24 cellular contexts compared by ENCODE assay signal in genomic region chr3:197104738-197105137, GRCh38.
"Had no signal": no experiment of that assay in that cellular context is flagged by ENCODE, and none has a peak within 500 bp of the region (broad histone marks: within the 10 kb centered on the region; RNA-seq: fewer than 3 reads in every experiment).

No MANE protein-coding gene starts in this region.

- H3K9me3 ChIP-seq: MG63 had no signal

- ATAC-seq: activated CD8-positive, alpha-beta memory T cell treated with anti-CD3 and anti-CD28 coated beads, Interleukin-2, amount 10 ng/mL, durations not matched to agents 7 days and 5 days; activated naive CD4-positive, alpha-beta T cell treated with anti-CD3 and anti-CD28 coated beads, Interleukin-2, amount 50 U/mL, for 72 hours; T-helper 17 cell; WTC11 had no signal

- H3K27me3 Mint-ChIP-seq: activated CD4-positive, alpha-beta T cell treated with anti-CD3 and anti-CD28 coated beads, Interleukin-2, amount 10 ng/mL, durations not matched to agents 24 days and 14 days; activated CD8-positive, alpha-beta memory T cell treated with anti-CD3 and anti-CD28 coated beads, Interleukin-2, amount 10 ng/mL, durations not matched to agents 7 days and 5 days; activated T-cell treated with anti-CD3 and anti-CD28 coated beads, Interleukin-2, amount 50 U/mL, for 24 hours; T-helper 17 cell had no signal

- H3K4me3 ChIP-seq: MG63, PC-9 had no signal

- H2AFZ ChIP-seq: PC-9 had no signal

- H3K4me1 Mint-ChIP-seq: activated CD4-positive, alpha-beta T cell treated with anti-CD3 and anti-CD28 coated beads, Interleukin-2, amount 10 ng/mL, durations not matched to agents 24 days and 14 days; activated CD8-positive, alpha-beta memory T cell treated with anti-CD3 and anti-CD28 coated beads, Interleukin-2, amount 10 ng/mL, durations not matched to agents 7 days and 5 days; WTC11 had no signal

- H3K27ac ChIP-seq: brain microvascular endothelial cell, PC-9 had no signal

- H3K9me3 Mint-ChIP-seq: activated CD4-positive, alpha-beta T cell treated with anti-CD3 and anti-CD28 coated beads, Interleukin-2, amount 10 ng/mL, durations not matched to agents 24 days and 14 days; activated naive CD4-positive, alpha-beta T cell treated with anti-CD3 and anti-CD28 coated beads, Interleukin-2, amount 50 U/mL, for 72 hours; activated T-cell treated with anti-CD3 and anti-CD28 coated beads, Interleukin-2, amount 50 U/mL, for 24 hours; activated T-helper 1 cell treated with anti-CD3 and anti-CD28 coated beads, Interleukin-12 subunit alpha, Interleukin-12 subunit beta, Interleukin-2, Interleukin-4 antibody, amounts not matched to agents 30 ng/mL and 10 ng/mL and 1 ng/mL, durations not matched to agents 14 hours and 24 hours and 36 hours; WTC11 had no signal

- H3K4me2 ChIP-seq: PC-9 had no signal

- DNase-seq: activated CD4-positive, alpha-beta T cell treated with anti-CD3 and anti-CD28 coated beads for 1 hour; activated CD4-positive, alpha-beta T cell treated with anti-CD3 and anti-CD28 coated beads, Interleukin-2, amount 10 ng/mL, durations not matched to agents 24 days and 14 days; activated CD4-positive, alpha-beta T cell treated with anti-CD3 and anti-CD28 coated beads, Interleukin-2, amount 50 U/mL, for 48 hours; activated CD8-positive, alpha-beta memory T cell treated with anti-CD3 and anti-CD28 coated beads, Interleukin-2, amount 10 ng/mL, durations not matched to agents 7 days and 5 days; activated effector memory CD4-positive, alpha-beta T cell treated with anti-CD3 and anti-CD28 coated beads, Interleukin-2, amount 50 U/mL, for 16 hours; activated naive CD4-positive, alpha-beta T cell treated with Interleukin-2 at 50 U/mL for 16 hours; activated T-cell treated with anti-CD3 and anti-CD28 coated beads, Interleukin-2, amount 50 U/mL, for 24 hours; brain microvascular endothelial cell; cerebellar nuclear complex; KG1; MG63; NCI-H1105; NCI-H1436 treated with DMSO at 0.1 percent for 48 hours; NCI-H187; NCI-H2081; NCI-H510A treated with DMSO at 0.1 percent for 48 hours; NCI-H69; PC-9; SIG-M5; T-helper 17 cell; T-helper 9 cell had no signal

- H3K4me3 Mint-ChIP-seq: activated CD4-positive, alpha-beta T cell treated with anti-CD3 and anti-CD28 coated beads, Interleukin-2, amount 10 ng/mL, durations not matched to agents 24 days and 14 days; activated CD8-positive, alpha-beta memory T cell treated with anti-CD3 and anti-CD28 coated beads, Interleukin-2, amount 10 ng/mL, durations not matched to agents 7 days and 5 days; activated T-cell treated with anti-CD3 and anti-CD28 coated beads, Interleukin-2, amount 50 U/mL, for 24 hours; activated T-helper 1 cell treated with anti-CD3 and anti-CD28 coated beads, Interleukin-12 subunit alpha, Interleukin-12 subunit beta, Interleukin-2, Interleukin-4 antibody, amounts not matched to agents 30 ng/mL and 10 ng/mL and 1 ng/mL, durations not matched to agents 14 hours and 24 hours and 36 hours; T-helper 17 cell; WTC11 had no signal

- H3K27me3 ChIP-seq: brain microvascular endothelial cell, MG63 had no signal

- H3K27ac Mint-ChIP-seq: activated CD4-positive, alpha-beta T cell treated with anti-CD3 and anti-CD28 coated beads, Interleukin-2, amount 10 ng/mL, durations not matched to agents 24 days and 14 days; activated CD8-positive, alpha-beta memory T cell treated with anti-CD3 and anti-CD28 coated beads, Interleukin-2, amount 10 ng/mL, durations not matched to agents 7 days and 5 days; activated naive CD4-positive, alpha-beta T cell treated with anti-CD3 and anti-CD28 coated beads, Interleukin-2, amount 50 U/mL, for 72 hours; activated T-cell treated with anti-CD3 and anti-CD28 coated beads, Interleukin-2, amount 50 U/mL, for 24 hours; activated T-helper 1 cell treated with anti-CD3 and anti-CD28 coated beads, Interleukin-12 subunit alpha, Interleukin-12 subunit beta, Interleukin-2, Interleukin-4 antibody, amounts not matched to agents 30 ng/mL and 10 ng/mL and 1 ng/mL, durations not matched to agents 14 hours and 24 hours and 36 hours; T-helper 17 cell; WTC11 had no signal
